In the genomic region with DNA sequence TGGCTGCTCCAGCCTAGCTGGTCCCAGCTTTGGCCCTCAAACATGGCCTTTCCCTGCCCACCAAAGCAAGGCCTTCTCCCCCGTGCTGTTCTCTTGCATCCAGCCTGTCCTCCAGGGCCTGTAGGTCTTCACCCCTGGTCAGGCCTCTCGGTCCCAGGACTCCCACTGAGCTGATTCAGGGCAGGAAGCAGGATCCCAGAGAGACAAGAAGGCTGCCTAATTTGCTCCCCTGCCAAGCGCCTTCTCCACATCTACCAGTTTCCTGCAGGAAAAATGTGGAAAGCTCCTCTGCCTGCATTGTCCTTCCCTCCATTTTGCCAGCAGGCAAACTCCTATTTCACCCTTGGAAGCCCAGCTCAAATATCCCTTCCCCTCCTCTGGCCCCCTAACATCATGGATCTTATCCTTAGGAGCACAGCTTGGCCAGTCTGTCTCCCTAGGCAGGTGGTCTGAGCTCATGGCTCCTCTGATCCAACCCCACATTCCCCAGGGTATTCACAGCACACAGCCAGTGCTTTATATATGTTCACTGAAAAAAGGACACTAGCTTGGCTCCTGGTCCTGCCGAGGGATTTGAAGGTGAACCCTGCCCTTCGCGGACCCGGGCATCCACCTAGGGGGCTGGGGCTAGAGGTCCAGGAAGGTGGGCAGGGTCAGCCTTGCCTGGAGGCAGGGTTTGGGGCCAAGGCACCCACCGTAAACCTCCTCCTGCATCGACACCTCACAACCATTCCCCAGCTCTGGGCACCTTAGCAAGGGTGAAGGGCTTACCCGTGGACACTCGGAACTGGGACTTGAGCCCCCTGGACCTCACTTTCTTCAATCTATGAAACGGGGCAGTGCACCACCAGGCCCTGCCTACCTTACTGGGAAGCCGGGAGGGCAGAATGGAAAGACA, we compare ENCODE assay signal across 8 cellular contexts. TPM values are rescaled to one million over a fixed set of nuclear protein-coding genes. Genes with fewer than 3 reads are reported as not detected.
DNase-seq lines count a peak whose midpoint lies in the region; ATAC-seq, FAIRE-seq and TF ChIP-seq lines count a peak whose summit lies in the region.

No MANE protein-coding gene starts in this region.

- H3K4me3 Mint-ChIP-seq in CD14-positive monocyte (peak overlapping the region; percentile 93 to 98), memory B cell (peak overlapping the region; percentile 88)

- H3K36me3 Mint-ChIP-seq in CD14-positive monocyte = peaks cover 13 to 14% of the 10 kb centered on the region in 2 donors
- H3K36me3 Mint-ChIP-seq in memory B cell = peaks cover 8% of the 10 kb centered on the region

- peaks cover 16% of the 10 kb centered on the region for H3K36me3 ChIP-seq in brain microvascular endothelial cell (replicated peaks)
- H3K36me3 ChIP-seq in uterus = no peaks in the 10 kb centered on the region

- in situ Hi-C loops in brain microvascular endothelial cell (cut with HindIII; ENCODE audit: low pct_ligation_motif_present, low sequenced_read_pairs) = no loop called here

- H3K9me3 ChIP-seq in uterus = no peaks in the 10 kb centered on the region

- H3K4me3 ChIP-seq in brain microvascular endothelial cell (ENCODE audit: low read depth, low read length) (peak overlapping the region; percentile 86), uterus (peak overlapping the region; percentile 58 to 86)

- H3K4me1 Mint-ChIP-seq in CD14-positive monocyte = peaks cover 41% of the 10 kb centered on the region
- H3K4me1 Mint-ChIP-seq in memory B cell = peaks cover 30% of the 10 kb centered on the region

- H3K27ac Mint-ChIP-seq in CD14-positive monocyte (peak overlapping the region; percentile 97 to 100 (median 100)), memory B cell (peak overlapping the region; percentile 98)

- H3K4me1 ChIP-seq in uterus = peaks cover under 1 to 5% of the 10 kb centered on the region in 2 donors

- no peaks in the 10 kb centered on the region for H3K9me3 Mint-ChIP-seq in CD14-positive monocyte
- no peaks in the 10 kb centered on the region for H3K9me3 Mint-ChIP-seq in memory B cell

- H3K27me3 ChIP-seq in brain microvascular endothelial cell (replicated peaks) (no peaks in the 10 kb centered on the region), uterus (no peaks in the 10 kb centered on the region)

- no peak for TF ChIP-seq POLR2A in uterus (IDR thresholded peaks at IDR 0.05)

- H3K27me3 Mint-ChIP-seq in CD14-positive monocyte (ENCODE audit: low read depth in 3 of 3) (peaks cover 0 to 4% (median 2%) of the 10 kb centered on the region in 3 donors), memory B cell (no peaks in the 10 kb centered on the region)

- intact Hi-C loops in CD14-positive monocyte (cut with micrococcal nuclease) (loop anchor here (5.0 to 10.0 kb wide), 2 partner anchors 35 to 118 kb away; a partner anchor contains a TSS), uterus (cut with DNase I; ENCODE audit: low total_unique reads) (no loop called here)

- TF ChIP-seq CTCF in CD14-positive monocyte (IDR thresholded peaks at IDR 0.05) = no peak
- no peak for TF ChIP-seq CTCF in brain microvascular endothelial cell (IDR thresholded peaks at IDR 0.05; ENCODE audit: low read depth, low read length, missing control alignments)
- no peak for TF ChIP-seq CTCF in uterus (IDR thresholded peaks at IDR 0.05)

- FAIRE-seq in urothelium cell line (lab: Jason Lieb, UNC) = no peak

- no peak for DNase-seq in CD14-positive monocyte (ENCODE audit: low spot score)
- DNase-seq in LHCN-M2 (ENCODE audit: low read depth) = peak; percentile 33
- no peak for DNase-seq in brain microvascular endothelial cell
- DNase-seq in memory B cell (ENCODE audit: low spot score in 2 of 2) = no peak
- no peak for DNase-seq in uterus
- no peak for DNase-seq in urothelium cell line (ENCODE audit: low spot score)

- ATAC-seq in memory B cell (ENCODE audit: low read depth) = no peak
- ATAC-seq in GM18867 (IDR thresholded peaks at IDR 0.05; ENCODE audit: unreplicated experiment) = no peak
- no peak for ATAC-seq in GM18858 (IDR thresholded peaks at IDR 0.05; ENCODE audit: unreplicated experiment)

- H3K27ac ChIP-seq in brain microvascular endothelial cell (peak overlapping the region; percentile 100), uterus (peak overlapping the region; percentile 97 to 98)

RNA-seq across cellular contexts. Expression of a gene that starts 1.0 kb away (rescaled TPM):
- 1 to 10 TPM; 4.0 to 4.8 TPM for polyA plus RNA-seq in CD14-positive monocyte
- 36.9 and 43.5 TPM in 2 replicates for total RNA-seq in LHCN-M2 (2014; rRNA removed)
- polyA plus RNA-seq in LHCN-M2 (2012) = 19.9 TPM
- 10 to 100 TPM in 3 of 4 donors, 1 to 10 TPM in 1; 6.5 to 46.6 (median 26.1) TPM for total RNA-seq in uterus

RNA-seq across cellular contexts. Expression of a gene that starts 1.3 kb away (rescaled TPM):
- 100 to 1,000 TPM in 1 of 2 donors, 10 to 100 TPM in 1; 81.2 to 136 TPM for polyA plus RNA-seq in CD14-positive monocyte
- total RNA-seq in LHCN-M2 (2014; rRNA removed) = 262 and 297 TPM in 2 replicates
- 213 TPM for polyA plus RNA-seq in LHCN-M2 (2012)
- total RNA-seq in uterus = 100 to 1,000 TPM; 120 to 221 (median 137) TPM

RNA-seq across cellular contexts. Expression of a gene that starts 39.6 kb away (rescaled TPM):
- polyA plus RNA-seq in CD14-positive monocyte = 10 to 100 TPM; 14.9 to 15.7 TPM
- total RNA-seq in LHCN-M2 (2014; rRNA removed) (33.3 and 47.1 TPM in 2 replicates), uterus (10 to 100 TPM in 2 of 4 donors, 1 to 10 TPM in 2; 2.4 to 29.6 (median 11.9) TPM)
- polyA plus RNA-seq in LHCN-M2 (2012) = 26.7 TPM

RNA-seq across cellular contexts. Expression of a gene that starts 48.7 kb away (rescaled TPM):
- polyA plus RNA-seq in CD14-positive monocyte = under 1 TPM; 0.35 to 0.50 TPM
- total RNA-seq in LHCN-M2 (2014; rRNA removed) (0.06 TPM in 1 of 2 replicates, not detected in the other), uterus (1 to 10 TPM in 1 of 4 donors, under 1 TPM in 2, not detected in 1; 0.35 to 3.2 (median 0.79) TPM)
- not detected for polyA plus RNA-seq in LHCN-M2 (2012)
